Comparison of ENCODE assay signal across 1 cellular context in genomic region chr5:111486055-111486454, GRCh38.
TF ChIP-seq lines count a peak whose summit lies in the region.

No MANE protein-coding gene starts in this region.

TF ChIP-seq in IMR-90, 13 proteins besides CTCF, POLR2A, EP300 and RAD21:
- TF ChIP-seq CHD1 (IDR thresholded peaks at IDR 0.05; ENCODE audit: low read depth, low read length): no peak
- no peak for TF ChIP-seq CEBPB (IDR thresholded peaks at IDR 0.05; ENCODE audit: low read depth, low read length)
- TF ChIP-seq USF2 (IDR thresholded peaks at IDR 0.05; ENCODE audit: low read depth, low read length): no peak
- no peak for TF ChIP-seq MXI1 (IDR thresholded peaks at IDR 0.05; ENCODE audit: borderline replicate concordance, low read depth, low read length)
- TF ChIP-seq RCOR1 (IDR thresholded peaks at IDR 0.05; ENCODE audit: insufficient replicate concordance, low read length): no peak
- no peak for TF ChIP-seq BHLHE40 (IDR thresholded peaks at IDR 0.05; ENCODE audit: low read depth, low read length)
- no peak for TF ChIP-seq ELK1 (IDR thresholded peaks at IDR 0.05; ENCODE audit: borderline replicate concordance, low read depth, low read length)
- TF ChIP-seq FOS (IDR thresholded peaks at IDR 0.05; ENCODE audit: low read depth, low read length): no peak
- no peak for TF ChIP-seq MAZ (IDR thresholded peaks at IDR 0.05; ENCODE audit: borderline replicate concordance, low read depth, low read length)
- TF ChIP-seq SMC3 (IDR thresholded peaks at IDR 0.05; ENCODE audit: low read depth, low read length): no peak
- TF ChIP-seq NFE2L2 (IDR thresholded peaks at IDR 0.05; ENCODE audit: low read depth, low read length): no peak
- no peak for TF ChIP-seq MAFK (IDR thresholded peaks at IDR 0.05; ENCODE audit: low read depth, low read length)
- no peak for TF ChIP-seq RFX5 (IDR thresholded peaks at IDR 0.05; ENCODE audit: low read depth, low read length)
